12 cellular contexts compared by ENCODE assay signal in the genomic region with DNA sequence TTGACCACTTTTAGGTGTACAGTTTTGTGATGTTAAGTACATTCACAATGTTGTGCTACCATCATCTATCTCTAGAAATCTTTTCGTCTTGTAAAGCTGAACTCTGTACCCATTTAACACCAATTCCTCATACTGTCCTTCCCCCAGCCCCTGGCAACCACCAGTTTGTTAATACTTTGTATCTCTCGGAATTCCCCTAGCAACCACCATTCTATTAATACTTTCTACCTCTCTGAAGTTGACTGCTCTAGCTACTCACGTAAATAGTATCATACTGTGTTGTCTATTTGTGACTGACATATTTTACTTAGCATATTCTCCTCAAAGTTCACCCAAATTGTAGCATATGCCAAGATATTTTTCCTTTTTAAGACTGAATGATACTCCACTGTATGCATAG.
DNase-seq lines count a peak whose midpoint lies in the region; ATAC-seq, FAIRE-seq and TF ChIP-seq lines count a peak whose summit lies in the region.
"Had no signal": no experiment of that assay in that cellular context is flagged by ENCODE, and none has a peak within 500 bp of the region (broad histone marks: within the 10 kb centered on the region; RNA-seq: fewer than 3 reads in every experiment).

No MANE protein-coding gene starts in this region.

- no peak for TF ChIP-seq RAD21 in HepG2 (CRISPR knock-in tag; IDR thresholded peaks at IDR 0.05)

- TF ChIP-seq POLR2A in HepG2 (IDR thresholded peaks at IDR 0.05; ENCODE audit: insufficient read depth in 1 of 2, low read depth in 2 of 2, low read length in 2 of 2) (no peak), right lobe of liver (IDR thresholded peaks at IDR 0.05) (no peak)

- no peak overlapping the region for H3K9ac ChIP-seq in HepG2 (ENCODE audit: insufficient read depth, low read depth, low read length)

- no peaks in the 10 kb centered on the region for H3K79me2 ChIP-seq in HepG2 (ENCODE audit: insufficient read depth, low read length)
- no peaks in the 10 kb centered on the region for H3K79me2 ChIP-seq in hepatocyte

- H3K27me3 Mint-ChIP-seq in CD8-positive, alpha-beta memory T cell, result peaks cover 0 to 3% of the 10 kb centered on the region in 2 donors
- H3K27me3 Mint-ChIP-seq: activated CD8-positive, alpha-beta T cell treated with anti-CD3 and anti-CD28 coated beads for 36 hours had no signal

- 56% methylated on average over 3 of the region's 3 CpGs for WGBS in HepG2 (ENCODE audit: low lambda C conversion rate)
- 43% methylated on average over 3 of the region's 3 CpGs for WGBS in right lobe of liver (ENCODE audit: insufficient coverage, low coverage, low lambda C conversion rate, missing lambda C conversion rate)
- WGBS in hepatocyte (ENCODE audit: low lambda C conversion rate, missing lambda C conversion rate), result 85% methylated on average over 3 of the region's 3 CpGs

- no peak overlapping the region for H3K27ac ChIP-seq in HepG2 (ENCODE audit: extremely low read length, insufficient read depth, low read length)
- no peak overlapping the region for H3K27ac ChIP-seq in right lobe of liver
- no peak overlapping the region for H3K27ac ChIP-seq in hepatocyte
- no peak overlapping the region for H3K27ac ChIP-seq in CD8-positive, alpha-beta memory T cell (ENCODE audit: low read depth, low read length)
- H3K27ac ChIP-seq: A549 had no signal

- H4K20me1 ChIP-seq in HepG2 (ENCODE audit: insufficient read depth, low read length), result no peaks in the 10 kb centered on the region
- no peaks in the 10 kb centered on the region for H4K20me1 ChIP-seq in hepatocyte (ENCODE audit: insufficient read depth, poor library complexity, severe bottlenecking)

- DNase-seq in HepG2 (ENCODE audit: low spot score) (peak; percentile 13), right lobe of liver (no peak), hepatocyte (ENCODE audit: low spot score) (no peak), activated T-cell treated with anti-CD3 and anti-CD28 coated beads for 4 hours (no peak), HUDEP-2 (lab: John Stamatoyannopoulos, UW; ENCODE audit: unreplicated experiment in 76 of 76) (no peak)
- DNase-seq in CD8-positive, alpha-beta memory T cell, result no peak
- DNase-seq: activated CD8-positive, alpha-beta T cell treated with anti-CD3 and anti-CD28 coated beads for 36 hours; NCI-H2029 treated with DMSO at 0.1 percent for 48 hours; right cardiac atrium had no signal

- no peaks in the 10 kb centered on the region for H3K27me3 ChIP-seq in HepG2 (ENCODE audit: control insufficient read depth in 1 of 2, insufficient read depth in 2 of 2, low read length in 2 of 2)
- no peaks in the 10 kb centered on the region for H3K27me3 ChIP-seq in right lobe of liver
- H3K27me3 ChIP-seq in hepatocyte, result no peaks in the 10 kb centered on the region
- no peaks in the 10 kb centered on the region for H3K27me3 ChIP-seq in CD8-positive, alpha-beta memory T cell (ENCODE audit: insufficient read depth, low read length, poor library complexity, severe bottlenecking)

- no peaks in the 10 kb centered on the region for H3K9me3 Mint-ChIP-seq in CD8-positive, alpha-beta memory T cell
- H3K9me3 Mint-ChIP-seq: activated CD8-positive, alpha-beta T cell treated with anti-CD3 and anti-CD28 coated beads for 36 hours had no signal

- H3K4me3 Mint-ChIP-seq in CD8-positive, alpha-beta memory T cell, result no peak overlapping the region
- H3K4me3 Mint-ChIP-seq: activated CD8-positive, alpha-beta T cell treated with anti-CD3 and anti-CD28 coated beads for 36 hours had no signal

- in situ Hi-C loops in HepG2 (cut with HindIII; ENCODE audit: extremely low pct_ligation_motif_present, low pct_unique_long_range_greater_than_20kb), result no loop called here

- TF ChIP-seq EP300 in HepG2 (IDR thresholded peaks at IDR 0.05; ENCODE audit: low read depth in 2 of 2, low read length in 2 of 2) (no peak), HepG2 (CRISPR knock-in tag; IDR thresholded peaks at IDR 0.05; ENCODE audit: borderline replicate concordance) (no peak)

- CTCF ChIA-PET in HepG2 (lab: Yijun Ruan, JAX; ENCODE audit: low intra/inter-chr PET ratio, low total read pairs), result no interaction called here
- CTCF ChIA-PET in CD8-positive, alpha-beta memory T cell (lab: Charles Lee), result no interaction called here

- POLR2A ChIA-PET in HepG2 (lab: Yijun Ruan, JAX), result no interaction called here
- POLR2A ChIA-PET in CD8-positive, alpha-beta memory T cell (lab: Charles Lee), result no interaction called here

- H3K27ac Mint-ChIP-seq in CD8-positive, alpha-beta memory T cell, result no peak overlapping the region
- H3K27ac Mint-ChIP-seq: activated CD8-positive, alpha-beta T cell treated with anti-CD3 and anti-CD28 coated beads for 36 hours had no signal

- H3K36me3 ChIP-seq in HepG2 (replicated peaks in 1 of 2; ENCODE audit: control insufficient read depth in 1 of 2, insufficient read depth in 2 of 2, low read length in 2 of 2), result no peaks in the 10 kb centered on the region
- H3K36me3 ChIP-seq in right lobe of liver, result no peaks in the 10 kb centered on the region
- H3K36me3 ChIP-seq in hepatocyte (replicated peaks; ENCODE audit: insufficient read depth, low read depth), result no peaks in the 10 kb centered on the region
- no peaks in the 10 kb centered on the region for H3K36me3 ChIP-seq in CD8-positive, alpha-beta memory T cell (ENCODE audit: insufficient read depth, low read length)

- peaks cover 19% of the 10 kb centered on the region for H3K4me1 ChIP-seq in HepG2 (ENCODE audit: insufficient read depth, low read length)
- no peaks in the 10 kb centered on the region for H3K4me1 ChIP-seq in right lobe of liver
- H3K4me1 ChIP-seq in hepatocyte (ENCODE audit: insufficient read depth), result no peaks in the 10 kb centered on the region
- no peaks in the 10 kb centered on the region for H3K4me1 ChIP-seq in CD8-positive, alpha-beta memory T cell (ENCODE audit: insufficient read depth, low read length)

- H2AFZ ChIP-seq in HepG2 (ENCODE audit: low read length) (no peak overlapping the region), hepatocyte (no peak overlapping the region)

- no peaks in the 10 kb centered on the region for H3K9me2 ChIP-seq in hepatocyte (replicated peaks; ENCODE audit: insufficient read depth)

- H3K4me3 ChIP-seq in HepG2 (replicated peaks in 1 of 3; ENCODE audit: insufficient read depth in 1 of 3, low read depth in 2 of 3, low read length in 3 of 3) (no peak overlapping the region), right lobe of liver (no peak overlapping the region), hepatocyte (no peak overlapping the region)
- H3K4me3 ChIP-seq in CD8-positive, alpha-beta memory T cell (ENCODE audit: low read length), result no peak overlapping the region
- H3K4me3 ChIP-seq: A549 had no signal

- peaks cover 0 to 14% (median 4%) of the 10 kb centered on the region in 3 donors for H3K4me1 Mint-ChIP-seq in CD8-positive, alpha-beta memory T cell

- TF ChIP-seq CTCF in HepG2 (CRISPR knock-in tag; IDR thresholded peaks at IDR 0.05) (no peak), right lobe of liver (IDR thresholded peaks at IDR 0.05) (no peak), hepatocyte (IDR thresholded peaks at IDR 0.05; ENCODE audit: poor library complexity) (no peak)

- no TSS peak for BruUV-seq in HepG2 (replicated peaks; lab: Mats Ljungman, UMichigan)

- no peak for ATAC-seq in HepG2
- no peak for ATAC-seq in right lobe of liver
- ATAC-seq in HG02623 (IDR thresholded peaks at IDR 0.05; ENCODE audit: unreplicated experiment), result peak; percentile 77
- ATAC-seq in HG03469 (IDR thresholded peaks at IDR 0.05; ENCODE audit: unreplicated experiment), result peak; percentile 64
- ATAC-seq: A549; activated CD8-positive, alpha-beta T cell treated with anti-CD3 and anti-CD28 coated beads for 36 hours; right cardiac atrium had no signal

- FAIRE-seq in HepG2 (lab: Jason Lieb, UNC), result no peak
- FAIRE-seq: A549 had no signal

- H3K4me2 ChIP-seq in HepG2 (ENCODE audit: low read depth, low read length) (no peak overlapping the region), hepatocyte (no peak overlapping the region)
- H3K4me2 ChIP-seq: A549 had no signal

- H3K9me3 ChIP-seq in HepG2 (ENCODE audit: low read length) (no peaks in the 10 kb centered on the region), right lobe of liver (no peaks in the 10 kb centered on the region), hepatocyte (ENCODE audit: low read depth) (no peaks in the 10 kb centered on the region)
- H3K9me3 ChIP-seq in CD8-positive, alpha-beta memory T cell (ENCODE audit: low read length), result no peaks in the 10 kb centered on the region
- H3K9me3 ChIP-seq: A549 had no signal

- intact Hi-C loops in HepG2 (cut with micrococcal nuclease; ENCODE audit: unreplicated experiment), result no loop called here
- intact Hi-C loops in right lobe of liver (cut with DNase I), result no loop called here

- no peaks in the 10 kb centered on the region for H3K36me3 Mint-ChIP-seq in CD8-positive, alpha-beta memory T cell

TF ChIP-seq in HepG2, 621 proteins besides CTCF, POLR2A, EP300 and RAD21:
- TF ChIP-seq BRD4 (CRISPR knock-in tag; IDR thresholded peaks at IDR 0.05) (no peak), MEIS2 (CRISPR knock-in tag; IDR thresholded peaks at IDR 0.05) (no peak)
- TF ChIP-seq, protein P1, sequence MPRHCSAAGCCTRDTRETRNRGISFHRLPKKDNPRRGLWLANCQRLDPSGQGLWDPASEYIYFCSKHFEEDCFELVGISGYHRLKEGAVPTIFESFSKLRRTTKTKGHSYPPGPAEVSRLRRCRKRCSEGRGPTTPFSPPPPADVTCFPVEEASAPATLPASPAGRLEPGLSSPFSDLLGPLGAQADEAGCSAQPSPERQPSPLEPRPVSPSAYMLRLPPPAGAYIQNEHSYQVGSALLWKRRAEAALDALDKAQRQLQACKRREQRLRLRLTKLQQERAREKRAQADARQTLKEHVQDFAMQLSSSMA (CRISPR knock-in tag; IDR thresholded peaks at IDR 0.05), result no peak

Comparison
In these comparisons a context has a peak if more than half of its experiments do, and no peak if none do; other contexts are left out.
1. ATAC-seq: peak in HG02623 (single experiment) and HG03469 (single experiment); none in HepG2 (single experiment) and right lobe of liver (0 of 4).